In genomic region chr7:158443014-158443687, GRCh38 we compare ENCODE assay signal across 24 cellular contexts.
"Had no signal": no experiment of that assay in that cellular context is flagged by ENCODE, and none has a peak within 500 bp of the region (broad histone marks: within the 10 kb centered on the region; RNA-seq: fewer than 3 reads in every experiment).

No MANE protein-coding gene starts in this region.

- H3K4me1 ChIP-seq: breast epithelium, left ventricle myocardium inferior, psoas muscle, tibial artery had no signal

- H3K27ac ChIP-seq: breast epithelium, left ventricle myocardium inferior, pancreas, psoas muscle, stomach, tibial artery had no signal

- DNase-seq: activated CD4-positive, alpha-beta memory T cell treated with anti-CD3 and anti-CD28 coated beads, Interleukin-2, amount 10 ng/mL, durations not matched to agents 7 days and 5 days; activated CD4-positive, alpha-beta T cell treated with anti-CD3 and anti-CD28 coated beads for 1 hour; activated CD4-positive, alpha-beta T cell treated with anti-CD3 and anti-CD28 coated beads, Interleukin-2, amount 10 ng/mL, durations not matched to agents 7 days and 5 days; activated T-cell treated with anti-CD3 and anti-CD28 coated beads, Interleukin-2, amount 50 U/mL, for 4 hours; central memory CD4-positive, alpha-beta T cell; effector CD8-positive, alpha-beta T cell; glutamatergic neuron; islet precursor cell; left ventricle myocardium inferior; psoas muscle; stimulated activated CD4-positive, alpha-beta T cell treated with anti-CD3 and anti-CD28 coated beads, Interleukin-1b, Interleukin-23, amount 100 ng/mL, for 48 hours; stimulated activated CD4-positive, alpha-beta T cell treated with anti-CD3 and anti-CD28 coated beads, Interleukin-4, amount 100 ng/mL, for 4 hours; stimulated activated CD8-positive, alpha-beta memory T cell treated with anti-CD3 and anti-CD28 coated beads, Interleukin-4, amount 100 ng/mL, for 48 hours; stimulated activated naive B cell treated with anti-CD40 and anti-IgM and Interleukin-4, amounts not matched to agents 10 μg/mL and 1 μg/mL and 100 μg/mL, for 72 hours; stomach; T-helper 17 cell; T1000 had no signal

- H3K4me1 Mint-ChIP-seq: activated CD4-positive, alpha-beta memory T cell treated with anti-CD3 and anti-CD28 coated beads, Interleukin-2, amount 10 ng/mL, durations not matched to agents 7 days and 5 days; activated CD4-positive, alpha-beta T cell treated with anti-CD3 and anti-CD28 coated beads, Interleukin-2, amount 10 ng/mL, durations not matched to agents 7 days and 5 days; activated T-helper 17 cell treated with anti-CD3 and anti-CD28 coated beads, Interleukin-2, amount 50 U/mL, for 72 hours; nephron; stimulated activated naive B cell treated with anti-CD40 and anti-IgM and Interleukin-4, amounts not matched to agents 10 μg/mL and 1 μg/mL and 100 μg/mL, for 72 hours; T-helper 17 cell had no signal

- H3K36me3 ChIP-seq: breast epithelium, left ventricle myocardium inferior, pancreas, stomach, tibial artery had no signal

- H3K4me3 ChIP-seq: breast epithelium, left ventricle myocardium inferior, pancreas, psoas muscle, smooth muscle cell, stomach, tibial artery had no signal

- ATAC-seq: activated naive CD4-positive, alpha-beta T cell treated with anti-CD3 and anti-CD28 coated beads, Interleukin-2, amount 50 U/mL, for 72 hours; activated T-cell treated with anti-CD3 and anti-CD28 coated beads, Interleukin-2, amount 50 U/mL, for 4 hours; activated T-helper 17 cell treated with anti-CD3 and anti-CD28 coated beads, Interleukin-2, amount 50 U/mL, for 72 hours; psoas muscle; stimulated activated naive B cell treated with anti-CD40 and anti-IgM and Interleukin-4, amounts not matched to agents 10 μg/mL and 1 μg/mL and 100 μg/mL, for 72 hours; T-helper 17 cell had no signal

- H3K27me3 ChIP-seq: pancreas, stomach had no signal

- H3K9me3 ChIP-seq: breast epithelium, left ventricle myocardium inferior, pancreas, psoas muscle, stomach, tibial artery had no signal

- H3K4me2 ChIP-seq: smooth muscle cell had no signal

- H3K27ac Mint-ChIP-seq: activated CD4-positive, alpha-beta memory T cell treated with anti-CD3 and anti-CD28 coated beads, Interleukin-2, amount 10 ng/mL, durations not matched to agents 7 days and 5 days; activated CD4-positive, alpha-beta T cell treated with anti-CD3 and anti-CD28 coated beads, Interleukin-2, amount 10 ng/mL, durations not matched to agents 7 days and 5 days; activated naive CD4-positive, alpha-beta T cell treated with anti-CD3 and anti-CD28 coated beads, Interleukin-2, amount 50 U/mL, for 72 hours; activated T-helper 17 cell treated with anti-CD3 and anti-CD28 coated beads, Interleukin-2, amount 50 U/mL, for 72 hours; nephron; stimulated activated naive B cell treated with anti-CD40 and anti-IgM and Interleukin-4, amounts not matched to agents 10 μg/mL and 1 μg/mL and 100 μg/mL, for 72 hours; T-helper 17 cell had no signal

- H3K36me3 Mint-ChIP-seq: activated naive CD4-positive, alpha-beta T cell treated with anti-CD3 and anti-CD28 coated beads, Interleukin-2, amount 50 U/mL, for 72 hours; stimulated activated naive B cell treated with anti-CD40 and anti-IgM and Interleukin-4, amounts not matched to agents 10 μg/mL and 1 μg/mL and 100 μg/mL, for 72 hours had no signal

- H3K27me3 Mint-ChIP-seq: activated CD4-positive, alpha-beta memory T cell treated with anti-CD3 and anti-CD28 coated beads, Interleukin-2, amount 10 ng/mL, durations not matched to agents 7 days and 5 days; activated CD4-positive, alpha-beta T cell treated with anti-CD3 and anti-CD28 coated beads, Interleukin-2, amount 10 ng/mL, durations not matched to agents 7 days and 5 days had no signal

- H3K4me3 Mint-ChIP-seq: activated CD4-positive, alpha-beta memory T cell treated with anti-CD3 and anti-CD28 coated beads, Interleukin-2, amount 10 ng/mL, durations not matched to agents 7 days and 5 days; activated CD4-positive, alpha-beta T cell treated with anti-CD3 and anti-CD28 coated beads, Interleukin-2, amount 10 ng/mL, durations not matched to agents 7 days and 5 days; activated T-cell treated with anti-CD3 and anti-CD28 coated beads, Interleukin-2, amount 50 U/mL, for 4 hours; activated T-helper 17 cell treated with anti-CD3 and anti-CD28 coated beads, Interleukin-2, amount 50 U/mL, for 72 hours; nephron; stimulated activated naive B cell treated with anti-CD40 and anti-IgM and Interleukin-4, amounts not matched to agents 10 μg/mL and 1 μg/mL and 100 μg/mL, for 72 hours; T-helper 17 cell had no signal
